2 cellular contexts compared by ENCODE assay signal in the genomic region with DNA sequence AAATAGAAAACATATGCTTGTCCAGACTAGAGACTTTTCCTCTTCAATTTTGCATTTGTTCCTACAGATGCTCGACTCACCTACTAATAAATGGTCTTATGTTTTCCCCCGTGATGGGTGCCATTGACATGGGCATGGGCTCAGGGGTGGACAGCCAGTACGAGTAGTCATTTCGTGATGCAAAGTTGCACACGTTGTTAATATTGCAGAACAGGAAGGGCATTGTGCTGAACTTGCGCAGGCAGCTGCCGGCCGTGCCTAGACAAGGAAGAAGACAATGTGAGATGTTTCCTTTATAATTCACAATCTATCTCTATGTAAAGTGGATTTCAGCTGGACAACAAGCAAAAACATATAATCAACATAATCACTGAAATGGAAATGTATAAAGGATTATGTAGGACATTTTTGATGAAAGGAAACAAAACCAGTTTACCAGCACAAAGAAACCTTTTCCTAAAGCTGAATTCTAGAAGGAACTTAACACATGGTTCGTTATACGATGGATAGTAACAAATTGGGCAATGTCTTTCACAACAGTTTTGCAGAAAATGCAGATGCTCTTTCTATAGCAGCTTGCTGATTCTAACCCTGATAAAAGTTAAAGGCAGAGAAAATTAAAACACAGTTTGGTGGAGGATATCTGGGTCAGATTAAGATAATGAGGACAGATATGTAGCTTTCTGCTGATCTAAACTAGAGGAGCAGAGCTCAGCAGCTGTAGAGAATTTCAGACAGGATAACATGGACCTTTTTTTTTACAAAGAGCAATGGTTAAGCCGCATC.
TF ChIP-seq lines count a peak whose summit lies in the region.

No MANE protein-coding gene starts in this region.

TF ChIP-seq in endothelial cell of umbilical vein, 7 proteins besides CTCF, POLR2A, EP300 and RAD21 (continued from another document):
- no peak for TF ChIP-seq JUN (IDR thresholded peaks at IDR 0.05; ENCODE audit: borderline replicate concordance, insufficient read depth, insufficient read length, low read depth)
- TF ChIP-seq GATA2 (IDR thresholded peaks at IDR 0.05; ENCODE audit: insufficient read depth, insufficient read length, low read depth, low read length), result no peak
- no peak for TF ChIP-seq MYC (IDR thresholded peaks at IDR 0.05; ENCODE audit: low read depth, low read length)
- no peak for TF ChIP-seq EZH2 (IDR thresholded peaks at IDR 0.05; ENCODE audit: borderline replicate concordance, low read depth, low read length, severe bottlenecking)
- TF ChIP-seq POLR2AphosphoS5 (IDR thresholded peaks at IDR 0.05; ENCODE audit: insufficient read depth, low read depth, low read length), result no peak

TF ChIP-seq in GM23338, 12 proteins besides CTCF, POLR2A, EP300 and RAD21:
- TF ChIP-seq, protein P1, sequence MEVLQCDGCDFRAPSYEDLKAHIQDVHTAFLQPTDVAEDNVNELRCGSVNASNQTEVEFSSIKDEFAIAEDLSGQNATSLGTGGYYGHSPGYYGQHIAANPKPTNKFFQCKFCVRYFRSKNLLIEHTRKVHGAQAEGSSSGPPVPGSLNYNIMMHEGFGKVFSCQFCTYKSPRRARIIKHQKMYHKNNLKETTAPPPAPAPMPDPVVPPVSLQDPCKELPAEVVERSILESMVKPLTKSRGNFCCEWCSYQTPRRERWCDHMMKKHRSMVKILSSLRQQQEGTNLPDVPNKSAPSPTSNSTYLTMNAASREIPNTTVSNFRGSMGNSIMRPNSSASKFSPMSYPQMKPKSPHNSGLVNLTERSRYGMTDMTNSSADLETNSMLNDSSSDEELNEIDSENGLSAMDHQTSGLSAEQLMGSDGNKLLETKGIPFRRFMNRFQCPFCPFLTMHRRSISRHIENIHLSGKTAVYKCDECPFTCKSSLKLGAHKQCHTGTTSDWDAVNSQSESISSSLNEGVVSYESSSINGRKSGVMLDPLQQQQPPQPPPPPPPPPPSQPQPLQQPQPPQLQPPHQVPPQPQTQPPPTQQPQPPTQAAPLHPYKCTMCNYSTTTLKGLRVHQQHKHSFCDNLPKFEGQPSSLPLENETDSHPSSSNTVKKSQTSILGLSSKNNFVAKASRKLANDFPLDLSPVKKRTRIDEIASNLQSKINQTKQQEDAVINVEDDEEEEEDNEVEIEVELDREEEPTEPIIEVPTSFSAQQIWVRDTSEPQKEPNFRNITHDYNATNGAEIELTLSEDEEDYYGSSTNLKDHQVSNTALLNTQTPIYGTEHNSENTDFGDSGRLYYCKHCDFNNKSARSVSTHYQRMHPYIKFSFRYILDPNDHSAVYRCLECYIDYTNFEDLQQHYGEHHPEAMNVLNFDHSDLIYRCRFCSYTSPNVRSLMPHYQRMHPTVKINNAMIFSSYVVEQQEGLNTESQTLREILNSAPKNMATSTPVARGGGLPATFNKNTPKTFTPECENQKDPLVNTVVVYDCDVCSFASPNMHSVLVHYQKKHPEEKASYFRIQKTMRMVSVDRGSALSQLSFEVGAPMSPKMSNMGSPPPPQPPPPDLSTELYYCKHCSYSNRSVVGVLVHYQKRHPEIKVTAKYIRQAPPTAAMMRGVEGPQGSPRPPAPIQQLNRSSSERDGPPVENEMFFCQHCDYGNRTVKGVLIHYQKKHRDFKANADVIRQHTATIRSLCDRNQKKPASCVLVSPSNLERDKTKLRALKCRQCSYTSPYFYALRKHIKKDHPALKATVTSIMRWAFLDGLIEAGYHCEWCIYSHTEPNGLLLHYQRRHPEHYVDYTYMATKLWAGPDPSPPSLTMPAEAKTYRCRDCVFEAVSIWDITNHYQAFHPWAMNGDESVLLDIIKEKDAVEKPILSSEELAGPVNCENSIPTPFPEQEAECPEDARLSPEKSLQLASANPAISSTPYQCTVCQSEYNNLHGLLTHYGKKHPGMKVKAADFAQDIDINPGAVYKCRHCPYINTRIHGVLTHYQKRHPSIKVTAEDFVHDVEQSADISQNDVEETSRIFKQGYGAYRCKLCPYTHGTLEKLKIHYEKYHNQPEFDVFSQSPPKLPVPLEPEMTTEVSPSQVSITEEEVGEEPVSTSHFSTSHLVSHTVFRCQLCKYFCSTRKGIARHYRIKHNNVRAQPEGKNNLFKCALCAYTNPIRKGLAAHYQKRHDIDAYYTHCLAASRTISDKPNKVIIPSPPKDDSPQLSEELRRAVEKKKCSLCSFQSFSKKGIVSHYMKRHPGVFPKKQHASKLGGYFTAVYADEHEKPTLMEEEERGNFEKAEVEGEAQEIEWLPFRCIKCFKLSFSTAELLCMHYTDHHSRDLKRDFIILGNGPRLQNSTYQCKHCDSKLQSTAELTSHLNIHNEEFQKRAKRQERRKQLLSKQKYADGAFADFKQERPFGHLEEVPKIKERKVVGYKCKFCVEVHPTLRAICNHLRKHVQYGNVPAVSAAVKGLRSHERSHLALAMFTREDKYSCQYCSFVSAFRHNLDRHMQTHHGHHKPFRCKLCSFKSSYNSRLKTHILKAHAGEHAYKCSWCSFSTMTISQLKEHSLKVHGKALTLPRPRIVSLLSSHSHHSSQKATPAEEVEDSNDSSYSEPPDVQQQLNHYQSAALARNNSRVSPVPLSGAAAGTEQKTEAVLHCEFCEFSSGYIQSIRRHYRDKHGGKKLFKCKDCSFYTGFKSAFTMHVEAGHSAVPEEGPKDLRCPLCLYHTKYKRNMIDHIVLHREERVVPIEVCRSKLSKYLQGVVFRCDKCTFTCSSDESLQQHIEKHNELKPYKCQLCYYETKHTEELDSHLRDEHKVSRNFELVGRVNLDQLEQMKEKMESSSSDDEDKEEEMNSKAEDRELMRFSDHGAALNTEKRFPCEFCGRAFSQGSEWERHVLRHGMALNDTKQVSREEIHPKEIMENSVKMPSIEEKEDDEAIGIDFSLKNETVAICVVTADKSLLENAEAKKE (CRISPR knock-in tag; IDR thresholded peaks at IDR 0.05), result no peak
- TF ChIP-seq ZNF331 (CRISPR knock-in tag; IDR thresholded peaks at IDR 0.05; ENCODE audit: low read depth), result no peak
- no peak for TF ChIP-seq NANOG (IDR thresholded peaks at IDR 0.05; ENCODE audit: borderline replicate concordance)
- TF ChIP-seq EZH2phosphoT487 (IDR thresholded peaks at IDR 0.05; ENCODE audit: unreplicated experiment), result no peak
- no peak for TF ChIP-seq POLR2AphosphoS5 (IDR thresholded peaks at IDR 0.05; ENCODE audit: low read depth)
- TF ChIP-seq CREB1 (CRISPR knock-in tag; IDR thresholded peaks at IDR 0.05; ENCODE audit: low read depth), result no peak
- no peak for TF ChIP-seq JUNB (IDR thresholded peaks at IDR 0.05; ENCODE audit: unreplicated experiment)
- TF ChIP-seq, protein P2, sequence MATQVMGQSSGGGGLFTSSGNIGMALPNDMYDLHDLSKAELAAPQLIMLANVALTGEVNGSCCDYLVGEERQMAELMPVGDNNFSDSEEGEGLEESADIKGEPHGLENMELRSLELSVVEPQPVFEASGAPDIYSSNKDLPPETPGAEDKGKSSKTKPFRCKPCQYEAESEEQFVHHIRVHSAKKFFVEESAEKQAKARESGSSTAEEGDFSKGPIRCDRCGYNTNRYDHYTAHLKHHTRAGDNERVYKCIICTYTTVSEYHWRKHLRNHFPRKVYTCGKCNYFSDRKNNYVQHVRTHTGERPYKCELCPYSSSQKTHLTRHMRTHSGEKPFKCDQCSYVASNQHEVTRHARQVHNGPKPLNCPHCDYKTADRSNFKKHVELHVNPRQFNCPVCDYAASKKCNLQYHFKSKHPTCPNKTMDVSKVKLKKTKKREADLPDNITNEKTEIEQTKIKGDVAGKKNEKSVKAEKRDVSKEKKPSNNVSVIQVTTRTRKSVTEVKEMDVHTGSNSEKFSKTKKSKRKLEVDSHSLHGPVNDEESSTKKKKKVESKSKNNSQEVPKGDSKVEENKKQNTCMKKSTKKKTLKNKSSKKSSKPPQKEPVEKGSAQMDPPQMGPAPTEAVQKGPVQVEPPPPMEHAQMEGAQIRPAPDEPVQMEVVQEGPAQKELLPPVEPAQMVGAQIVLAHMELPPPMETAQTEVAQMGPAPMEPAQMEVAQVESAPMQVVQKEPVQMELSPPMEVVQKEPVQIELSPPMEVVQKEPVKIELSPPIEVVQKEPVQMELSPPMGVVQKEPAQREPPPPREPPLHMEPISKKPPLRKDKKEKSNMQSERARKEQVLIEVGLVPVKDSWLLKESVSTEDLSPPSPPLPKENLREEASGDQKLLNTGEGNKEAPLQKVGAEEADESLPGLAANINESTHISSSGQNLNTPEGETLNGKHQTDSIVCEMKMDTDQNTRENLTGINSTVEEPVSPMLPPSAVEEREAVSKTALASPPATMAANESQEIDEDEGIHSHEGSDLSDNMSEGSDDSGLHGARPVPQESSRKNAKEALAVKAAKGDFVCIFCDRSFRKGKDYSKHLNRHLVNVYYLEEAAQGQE (IDR thresholded peaks at IDR 0.05; ENCODE audit: unreplicated experiment), result no peak
- TF ChIP-seq, protein P3, sequence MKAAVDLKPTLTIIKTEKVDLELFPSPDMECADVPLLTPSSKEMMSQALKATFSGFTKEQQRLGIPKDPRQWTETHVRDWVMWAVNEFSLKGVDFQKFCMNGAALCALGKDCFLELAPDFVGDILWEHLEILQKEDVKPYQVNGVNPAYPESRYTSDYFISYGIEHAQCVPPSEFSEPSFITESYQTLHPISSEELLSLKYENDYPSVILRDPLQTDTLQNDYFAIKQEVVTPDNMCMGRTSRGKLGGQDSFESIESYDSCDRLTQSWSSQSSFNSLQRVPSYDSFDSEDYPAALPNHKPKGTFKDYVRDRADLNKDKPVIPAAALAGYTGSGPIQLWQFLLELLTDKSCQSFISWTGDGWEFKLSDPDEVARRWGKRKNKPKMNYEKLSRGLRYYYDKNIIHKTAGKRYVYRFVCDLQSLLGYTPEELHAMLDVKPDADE (IDR thresholded peaks at IDR 0.05), result no peak
- TF ChIP-seq STAT1 (IDR thresholded peaks at IDR 0.05; ENCODE audit: unreplicated experiment), result no peak
- no peak for TF ChIP-seq ZNF114 (CRISPR knock-in tag; IDR thresholded peaks at IDR 0.05)
- no peak for TF ChIP-seq EZH2 (IDR thresholded peaks at IDR 0.05; ENCODE audit: low read depth, unreplicated experiment)
